Comparison of ENCODE assay signal across 1 cellular context in genomic region chr22:41481925-41482318, GRCh38.
TF ChIP-seq lines count a peak whose summit lies in the region.

No MANE protein-coding gene starts in this region.

TF ChIP-seq in GM23338, 12 proteins besides CTCF, POLR2A, EP300 and RAD21 (continued from another document):
- TF ChIP-seq ZNF462 (CRISPR knock-in tag; IDR thresholded peaks at IDR 0.05), result no peak
- no peak for TF ChIP-seq ZNF331 (CRISPR knock-in tag; IDR thresholded peaks at IDR 0.05; ENCODE audit: low read depth)
- TF ChIP-seq EZH2 (IDR thresholded peaks at IDR 0.05; ENCODE audit: low read depth, unreplicated experiment), result no peak
- no peak for TF ChIP-seq NANOG (IDR thresholded peaks at IDR 0.05; ENCODE audit: borderline replicate concordance)
- TF ChIP-seq CREB1 (CRISPR knock-in tag; IDR thresholded peaks at IDR 0.05; ENCODE audit: low read depth), result no peak
- no peak for TF ChIP-seq EZH2phosphoT487 (IDR thresholded peaks at IDR 0.05; ENCODE audit: unreplicated experiment)
- no peak for TF ChIP-seq JUNB (IDR thresholded peaks at IDR 0.05; ENCODE audit: unreplicated experiment)
